Comparison of ENCODE assay signal across 1 cellular context in genomic region chr7:43673243-43673976, GRCh38.
TF ChIP-seq lines count a peak whose summit lies in the region.

No MANE protein-coding gene starts in this region.

TF ChIP-seq in SK-N-SH, 30 proteins besides CTCF, POLR2A, EP300 and RAD21:
- TF ChIP-seq PBX3 (IDR thresholded peaks at IDR 0.05) (0 out of 2 replicates have a peak, but pooled peaks have one; percentile 6), NFIC (IDR thresholded peaks at IDR 0.05; ENCODE audit: borderline replicate concordance) (peak; percentile 12; the same call in 1 of the 2 replicates), TCF12 (IDR thresholded peaks at IDR 0.05) (peak; percentile 48)
